19 cellular contexts compared by ENCODE assay signal in the genomic region with DNA sequence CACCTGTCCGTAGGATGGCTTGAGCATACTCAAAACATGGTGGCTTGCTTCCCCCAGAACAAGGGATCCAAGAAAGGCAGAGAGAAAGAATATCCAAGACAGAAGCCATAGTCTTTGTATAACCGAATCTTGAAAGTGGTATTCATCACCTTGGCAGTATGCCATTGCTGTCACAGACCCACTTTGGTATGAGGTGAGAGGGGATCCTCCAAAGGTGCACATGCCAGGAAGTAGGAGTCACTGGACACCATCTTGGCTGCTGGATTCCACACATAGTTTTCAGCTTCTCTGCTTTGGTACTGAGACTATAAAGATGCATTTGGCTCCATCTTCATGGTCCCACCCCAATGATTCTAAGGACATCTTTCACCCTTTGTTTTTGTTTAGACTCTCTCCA. TPM values are rescaled to one million over a fixed set of nuclear protein-coding genes. Genes with fewer than 3 reads are reported as not detected.
"Had no signal": no experiment of that assay in that cellular context is flagged by ENCODE, and none has a peak within 500 bp of the region (broad histone marks: within the 10 kb centered on the region; RNA-seq: fewer than 3 reads in every experiment).

No MANE protein-coding gene starts in this region.

RNA-seq across cellular contexts. Expression of a gene that starts 18.1 kb away (rescaled TPM):
- total RNA-seq: activated CD4-positive, alpha-beta memory T cell treated with anti-CD3 and anti-CD28 coated beads for 36 hours; activated CD4-positive, alpha-beta T cell treated with anti-CD3 and anti-CD28 coated beads for 36 hours; activated CD4-positive, alpha-beta T cell treated with anti-CD3 and anti-CD28 coated beads, Interleukin-2, amount 10 ng/mL, durations not matched to agents 24 days and 14 days; activated CD8-positive, alpha-beta memory T cell treated with anti-CD3 and anti-CD28 coated beads for 36 hours; activated CD8-positive, alpha-beta memory T cell treated with anti-CD3 and anti-CD28 coated beads, Interleukin-2, amount 10 ng/mL, durations not matched to agents 7 days and 5 days; activated CD8-positive, alpha-beta T cell treated with anti-CD3 and anti-CD28 coated beads, Interleukin-2, amount 10 ng/mL, durations not matched to agents 7 days and 5 days; activated naive CD4-positive, alpha-beta T cell treated with anti-CD3 and anti-CD28 coated beads for 36 hours; activated naive CD8-positive, alpha-beta T cell treated with anti-CD3 and anti-CD28 coated beads for 36 hours; activated T-helper 1 cell treated with anti-CD3 and anti-CD28 coated beads, Interleukin-12 subunit alpha, Interleukin-12 subunit beta, Interleukin-2, Interleukin-4 antibody, amounts not matched to agents 30 ng/mL and 10 ng/mL and 1 ng/mL, durations not matched to agents 14 hours and 24 hours and 36 hours; activated T-helper 2 cell treated with anti-CD3 and anti-CD28 coated beads, Interferon-gamma antibody, Interleukin-2, Interleukin-4, amounts not matched to agents 10 μg/mL and 5 μg/mL and 100 μg/mL, durations not matched to agents 14 hours and 24 hours and 36 hours; foreskin keratinocyte; T-helper 1 cell treated with Interleukin-12 subunit alpha and Interleukin-12 subunit beta and Interleukin-4 antibody, amounts not matched to agents 30 ng/mL and 1 ng/mL, for 36 hours had no signal
- polyA plus RNA-seq: foreskin keratinocyte had no signal

RNA-seq across cellular contexts. Expression of a gene that starts 22.9 kb away (rescaled TPM):
- total RNA-seq: activated CD4-positive, alpha-beta memory T cell treated with anti-CD3 and anti-CD28 coated beads for 36 hours; activated CD4-positive, alpha-beta T cell treated with anti-CD3 and anti-CD28 coated beads for 36 hours; activated CD4-positive, alpha-beta T cell treated with anti-CD3 and anti-CD28 coated beads, Interleukin-2, amount 10 ng/mL, durations not matched to agents 24 days and 14 days; activated CD8-positive, alpha-beta memory T cell treated with anti-CD3 and anti-CD28 coated beads for 36 hours; activated CD8-positive, alpha-beta memory T cell treated with anti-CD3 and anti-CD28 coated beads, Interleukin-2, amount 10 ng/mL, durations not matched to agents 7 days and 5 days; activated CD8-positive, alpha-beta T cell treated with anti-CD3 and anti-CD28 coated beads, Interleukin-2, amount 10 ng/mL, durations not matched to agents 7 days and 5 days; activated naive CD4-positive, alpha-beta T cell treated with anti-CD3 and anti-CD28 coated beads for 36 hours; activated naive CD8-positive, alpha-beta T cell treated with anti-CD3 and anti-CD28 coated beads for 36 hours; activated T-helper 1 cell treated with anti-CD3 and anti-CD28 coated beads, Interleukin-12 subunit alpha, Interleukin-12 subunit beta, Interleukin-2, Interleukin-4 antibody, amounts not matched to agents 30 ng/mL and 10 ng/mL and 1 ng/mL, durations not matched to agents 14 hours and 24 hours and 36 hours; adrenal gland; aorta; body of pancreas; chondrocyte; dermis blood vessel endothelial cell; esophagus muscularis mucosa; foreskin keratinocyte; gastrocnemius medialis; T-helper 1 cell treated with Interleukin-12 subunit alpha and Interleukin-12 subunit beta and Interleukin-4 antibody, amounts not matched to agents 30 ng/mL and 1 ng/mL, for 36 hours had no signal
- polyA plus RNA-seq: adrenal gland, aorta, foreskin keratinocyte had no signal

RNA-seq across cellular contexts. Expression of a gene that starts 23.9 kb away (rescaled TPM):
- total RNA-seq: activated CD4-positive, alpha-beta memory T cell treated with anti-CD3 and anti-CD28 coated beads for 36 hours; activated CD4-positive, alpha-beta T cell treated with anti-CD3 and anti-CD28 coated beads, Interleukin-2, amount 10 ng/mL, durations not matched to agents 24 days and 14 days; activated CD8-positive, alpha-beta memory T cell treated with anti-CD3 and anti-CD28 coated beads for 36 hours; activated CD8-positive, alpha-beta T cell treated with anti-CD3 and anti-CD28 coated beads, Interleukin-2, amount 10 ng/mL, durations not matched to agents 7 days and 5 days; activated naive CD4-positive, alpha-beta T cell treated with anti-CD3 and anti-CD28 coated beads for 36 hours; activated naive CD8-positive, alpha-beta T cell treated with anti-CD3 and anti-CD28 coated beads for 36 hours; activated T-helper 1 cell treated with anti-CD3 and anti-CD28 coated beads, Interleukin-12 subunit alpha, Interleukin-12 subunit beta, Interleukin-2, Interleukin-4 antibody, amounts not matched to agents 30 ng/mL and 10 ng/mL and 1 ng/mL, durations not matched to agents 14 hours and 24 hours and 36 hours; aorta; body of pancreas; chondrocyte; foreskin keratinocyte; T-helper 1 cell treated with Interleukin-12 subunit alpha and Interleukin-12 subunit beta and Interleukin-4 antibody, amounts not matched to agents 30 ng/mL and 1 ng/mL, for 36 hours had no signal
- polyA plus RNA-seq: aorta, foreskin keratinocyte had no signal
